Comparison of ENCODE assay signal across 1 cellular context in genomic region chr6:28719275-28719940, GRCh38.
TF ChIP-seq lines count a peak whose summit lies in the region.

No MANE protein-coding gene starts in this region.

TF ChIP-seq in K562, 482 proteins besides CTCF, POLR2A, EP300 and RAD21 (continued from another document and continues in another):
- TF ChIP-seq, protein P1, sequence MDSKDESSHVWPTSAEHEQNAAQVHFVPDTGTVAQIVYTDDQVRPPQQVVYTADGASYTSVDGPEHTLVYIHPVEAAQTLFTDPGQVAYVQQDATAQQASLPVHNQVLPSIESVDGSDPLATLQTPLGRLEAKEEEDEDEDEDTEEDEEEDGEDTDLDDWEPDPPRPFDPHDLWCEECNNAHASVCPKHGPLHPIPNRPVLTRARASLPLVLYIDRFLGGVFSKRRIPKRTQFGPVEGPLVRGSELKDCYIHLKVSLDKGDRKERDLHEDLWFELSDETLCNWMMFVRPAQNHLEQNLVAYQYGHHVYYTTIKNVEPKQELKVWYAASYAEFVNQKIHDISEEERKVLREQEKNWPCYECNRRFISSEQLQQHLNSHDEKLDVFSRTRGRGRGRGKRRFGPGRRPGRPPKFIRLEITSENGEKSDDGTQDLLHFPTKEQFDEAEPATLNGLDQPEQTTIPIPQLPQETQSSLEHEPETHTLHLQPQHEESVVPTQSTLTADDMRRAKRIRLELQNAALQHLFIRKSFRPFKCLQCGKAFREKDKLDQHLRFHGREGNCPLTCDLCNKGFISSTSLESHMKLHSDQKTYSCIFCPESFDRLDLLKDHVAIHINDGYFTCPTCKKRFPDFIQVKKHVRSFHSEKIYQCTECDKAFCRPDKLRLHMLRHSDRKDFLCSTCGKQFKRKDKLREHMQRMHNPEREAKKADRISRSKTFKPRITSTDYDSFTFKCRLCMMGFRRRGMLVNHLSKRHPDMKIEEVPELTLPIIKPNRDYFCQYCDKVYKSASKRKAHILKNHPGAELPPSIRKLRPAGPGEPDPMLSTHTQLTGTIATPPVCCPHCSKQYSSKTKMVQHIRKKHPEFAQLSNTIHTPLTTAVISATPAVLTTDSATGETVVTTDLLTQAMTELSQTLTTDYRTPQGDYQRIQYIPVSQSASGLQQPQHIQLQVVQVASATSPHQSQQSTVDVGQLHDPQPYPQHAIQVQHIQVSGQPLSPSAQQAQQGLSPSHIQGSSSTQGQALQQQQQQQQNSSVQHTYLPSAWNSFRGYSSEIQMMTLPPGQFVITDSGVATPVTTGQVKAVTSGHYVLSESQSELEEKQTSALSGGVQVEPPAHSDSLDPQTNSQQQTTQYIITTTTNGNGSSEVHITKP (IDR thresholded peaks at IDR 0.05; ENCODE audit: partially characterized antibody), result peak; percentile 62
- TF ChIP-seq MYC (IDR thresholded peaks at IDR 0.05; ENCODE audit: low read depth, low read length), result peak; percentile 72
- TF ChIP-seq MYC (CRISPR knock-in tag; IDR thresholded peaks at IDR 0.05; ENCODE audit: borderline replicate concordance, low read depth), result 0 out of 2 replicates have a peak, but pooled peaks have one; percentile 28
- peak; percentile 83 for TF ChIP-seq ZSCAN29 (IDR thresholded peaks at IDR 0.05)
- 0 out of 2 replicates have a peak, but pooled peaks have one; percentile 31 for TF ChIP-seq ZNF274 (IDR thresholded peaks at IDR 0.05; ENCODE audit: borderline replicate concordance, low read depth, low read length)
- peak; percentile 45; the same call in 1 of the 2 replicates for TF ChIP-seq FOXM1 (IDR thresholded peaks at IDR 0.05; ENCODE audit: low read depth)
- TF ChIP-seq FOXM1 (CRISPR knock-in tag; IDR thresholded peaks at IDR 0.05; ENCODE audit: low read depth), result no peak
- TF ChIP-seq CEBPG (CRISPR knock-in tag; IDR thresholded peaks at IDR 0.05), result peak; percentile 52
- peak; percentile 82 to 93 for TF ChIP-seq CEBPG (tag; conservative IDR thresholded peaks at IDR 0.05 in 1 of 2, IDR thresholded peaks at IDR 0.05 in 1 of 2)
- peak; percentile 74; the same call in 1 of the 2 replicates for TF ChIP-seq USF1 (CRISPR knock-in tag; IDR thresholded peaks at IDR 0.05)
- TF ChIP-seq SP2 (IDR thresholded peaks at IDR 0.05; ENCODE audit: extremely low read depth, low read depth, low read length, poor library complexity, severe bottlenecking), result no peak
- peak; percentile 48; the same call in 1 of the 2 replicates for TF ChIP-seq MAX (CRISPR knock-in tag; IDR thresholded peaks at IDR 0.05)
- TF ChIP-seq, protein P2, sequence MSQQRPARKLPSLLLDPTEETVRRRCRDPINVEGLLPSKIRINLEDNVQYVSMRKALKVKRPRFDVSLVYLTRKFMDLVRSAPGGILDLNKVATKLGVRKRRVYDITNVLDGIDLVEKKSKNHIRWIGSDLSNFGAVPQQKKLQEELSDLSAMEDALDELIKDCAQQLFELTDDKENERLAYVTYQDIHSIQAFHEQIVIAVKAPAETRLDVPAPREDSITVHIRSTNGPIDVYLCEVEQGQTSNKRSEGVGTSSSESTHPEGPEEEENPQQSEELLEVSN (IDR thresholded peaks at IDR 0.05; ENCODE audit: borderline replicate concordance in 1 of 2, extremely low read depth in 1 of 2, insufficient read depth in 1 of 2, insufficient read length in 1 of 2, low read depth in 1 of 2, low read length in 1 of 2, poor library complexity in 1 of 2, severe bottlenecking in 1 of 2), result peak; percentile 42 to 68
- peak; percentile 15 to 20; a peak in 1 of 4 replicates for TF ChIP-seq KDM1A (IDR thresholded peaks at IDR 0.05)
- peak; percentile 80; the same call in 1 of the 2 replicates for TF ChIP-seq NBN (IDR thresholded peaks at IDR 0.05; ENCODE audit: low read depth)
- TF ChIP-seq, protein P3, sequence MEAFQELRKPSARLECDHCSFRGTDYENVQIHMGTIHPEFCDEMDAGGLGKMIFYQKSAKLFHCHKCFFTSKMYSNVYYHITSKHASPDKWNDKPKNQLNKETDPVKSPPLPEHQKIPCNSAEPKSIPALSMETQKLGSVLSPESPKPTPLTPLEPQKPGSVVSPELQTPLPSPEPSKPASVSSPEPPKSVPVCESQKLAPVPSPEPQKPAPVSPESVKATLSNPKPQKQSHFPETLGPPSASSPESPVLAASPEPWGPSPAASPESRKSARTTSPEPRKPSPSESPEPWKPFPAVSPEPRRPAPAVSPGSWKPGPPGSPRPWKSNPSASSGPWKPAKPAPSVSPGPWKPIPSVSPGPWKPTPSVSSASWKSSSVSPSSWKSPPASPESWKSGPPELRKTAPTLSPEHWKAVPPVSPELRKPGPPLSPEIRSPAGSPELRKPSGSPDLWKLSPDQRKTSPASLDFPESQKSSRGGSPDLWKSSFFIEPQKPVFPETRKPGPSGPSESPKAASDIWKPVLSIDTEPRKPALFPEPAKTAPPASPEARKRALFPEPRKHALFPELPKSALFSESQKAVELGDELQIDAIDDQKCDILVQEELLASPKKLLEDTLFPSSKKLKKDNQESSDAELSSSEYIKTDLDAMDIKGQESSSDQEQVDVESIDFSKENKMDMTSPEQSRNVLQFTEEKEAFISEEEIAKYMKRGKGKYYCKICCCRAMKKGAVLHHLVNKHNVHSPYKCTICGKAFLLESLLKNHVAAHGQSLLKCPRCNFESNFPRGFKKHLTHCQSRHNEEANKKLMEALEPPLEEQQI (IDR thresholded peaks at IDR 0.05), result peak; percentile 49; the same call in 1 of the 2 replicates
- TF ChIP-seq, protein P4, sequence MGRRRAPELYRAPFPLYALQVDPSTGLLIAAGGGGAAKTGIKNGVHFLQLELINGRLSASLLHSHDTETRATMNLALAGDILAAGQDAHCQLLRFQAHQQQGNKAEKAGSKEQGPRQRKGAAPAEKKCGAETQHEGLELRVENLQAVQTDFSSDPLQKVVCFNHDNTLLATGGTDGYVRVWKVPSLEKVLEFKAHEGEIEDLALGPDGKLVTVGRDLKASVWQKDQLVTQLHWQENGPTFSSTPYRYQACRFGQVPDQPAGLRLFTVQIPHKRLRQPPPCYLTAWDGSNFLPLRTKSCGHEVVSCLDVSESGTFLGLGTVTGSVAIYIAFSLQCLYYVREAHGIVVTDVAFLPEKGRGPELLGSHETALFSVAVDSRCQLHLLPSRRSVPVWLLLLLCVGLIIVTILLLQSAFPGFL (CRISPR knock-in tag; IDR thresholded peaks at IDR 0.05), result no peak
- TF ChIP-seq CSDE1 (IDR thresholded peaks at IDR 0.05), result peak in 1 of 2 experiments; percentile 27; a peak in 1 of 4 replicates
- no peak for TF ChIP-seq HIVEP1 (CRISPR knock-in tag; IDR thresholded peaks at IDR 0.05)
- TF ChIP-seq MTA1 (IDR thresholded peaks at IDR 0.05; ENCODE audit: borderline replicate concordance), result 0 out of 2 replicates have a peak, but pooled peaks have one; percentile 37
- TF ChIP-seq TBP (optimal IDR thresholded peaks at IDR 0.05; ENCODE audit: low read depth, low read length), result peak; percentile 99
- TF ChIP-seq CC2D1A (IDR thresholded peaks at IDR 0.05), result 0 out of 2 replicates have a peak, but pooled peaks have one; percentile 44
- TF ChIP-seq, protein P5, sequence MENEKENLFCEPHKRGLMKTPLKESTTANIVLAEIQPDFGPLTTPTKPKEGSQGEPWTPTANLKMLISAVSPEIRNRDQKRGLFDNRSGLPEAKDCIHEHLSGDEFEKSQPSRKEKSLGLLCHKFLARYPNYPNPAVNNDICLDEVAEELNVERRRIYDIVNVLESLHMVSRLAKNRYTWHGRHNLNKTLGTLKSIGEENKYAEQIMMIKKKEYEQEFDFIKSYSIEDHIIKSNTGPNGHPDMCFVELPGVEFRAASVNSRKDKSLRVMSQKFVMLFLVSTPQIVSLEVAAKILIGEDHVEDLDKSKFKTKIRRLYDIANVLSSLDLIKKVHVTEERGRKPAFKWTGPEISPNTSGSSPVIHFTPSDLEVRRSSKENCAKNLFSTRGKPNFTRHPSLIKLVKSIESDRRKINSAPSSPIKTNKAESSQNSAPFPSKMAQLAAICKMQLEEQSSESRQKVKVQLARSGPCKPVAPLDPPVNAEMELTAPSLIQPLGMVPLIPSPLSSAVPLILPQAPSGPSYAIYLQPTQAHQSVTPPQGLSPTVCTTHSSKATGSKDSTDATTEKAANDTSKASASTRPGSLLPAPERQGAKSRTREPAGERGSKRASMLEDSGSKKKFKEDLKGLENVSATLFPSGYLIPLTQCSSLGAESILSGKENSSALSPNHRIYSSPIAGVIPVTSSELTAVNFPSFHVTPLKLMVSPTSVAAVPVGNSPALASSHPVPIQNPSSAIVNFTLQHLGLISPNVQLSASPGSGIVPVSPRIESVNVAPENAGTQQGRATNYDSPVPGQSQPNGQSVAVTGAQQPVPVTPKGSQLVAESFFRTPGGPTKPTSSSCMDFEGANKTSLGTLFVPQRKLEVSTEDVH (IDR thresholded peaks at IDR 0.05; ENCODE audit: low read depth, partially characterized antibody), result no peak
- peak; percentile 49; the same call in 1 of the 2 replicates for TF ChIP-seq ZKSCAN1 (IDR thresholded peaks at IDR 0.05; ENCODE audit: low read depth, low read length)
- TF ChIP-seq, protein P6, sequence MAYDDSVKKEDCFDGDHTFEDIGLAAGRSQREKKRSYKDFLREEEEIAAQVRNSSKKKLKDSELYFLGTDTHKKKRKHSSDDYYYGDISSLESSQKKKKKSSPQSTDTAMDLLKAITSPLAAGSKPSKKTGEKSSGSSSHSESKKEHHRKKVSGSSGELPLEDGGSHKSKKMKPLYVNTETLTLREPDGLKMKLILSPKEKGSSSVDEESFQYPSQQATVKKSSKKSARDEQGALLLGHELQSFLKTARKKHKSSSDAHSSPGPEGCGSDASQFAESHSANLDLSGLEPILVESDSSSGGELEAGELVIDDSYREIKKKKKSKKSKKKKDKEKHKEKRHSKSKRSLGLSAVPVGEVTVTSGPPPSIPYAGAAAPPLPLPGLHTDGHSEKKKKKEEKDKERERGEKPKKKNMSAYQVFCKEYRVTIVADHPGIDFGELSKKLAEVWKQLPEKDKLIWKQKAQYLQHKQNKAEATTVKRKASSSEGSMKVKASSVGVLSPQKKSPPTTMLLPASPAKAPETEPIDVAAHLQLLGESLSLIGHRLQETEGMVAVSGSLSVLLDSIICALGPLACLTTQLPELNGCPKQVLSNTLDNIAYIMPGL (CRISPR knock-in tag; IDR thresholded peaks at IDR 0.05), result 0 out of 2 replicates have a peak, but pooled peaks have one; percentile 79
- TF ChIP-seq, protein P7, sequence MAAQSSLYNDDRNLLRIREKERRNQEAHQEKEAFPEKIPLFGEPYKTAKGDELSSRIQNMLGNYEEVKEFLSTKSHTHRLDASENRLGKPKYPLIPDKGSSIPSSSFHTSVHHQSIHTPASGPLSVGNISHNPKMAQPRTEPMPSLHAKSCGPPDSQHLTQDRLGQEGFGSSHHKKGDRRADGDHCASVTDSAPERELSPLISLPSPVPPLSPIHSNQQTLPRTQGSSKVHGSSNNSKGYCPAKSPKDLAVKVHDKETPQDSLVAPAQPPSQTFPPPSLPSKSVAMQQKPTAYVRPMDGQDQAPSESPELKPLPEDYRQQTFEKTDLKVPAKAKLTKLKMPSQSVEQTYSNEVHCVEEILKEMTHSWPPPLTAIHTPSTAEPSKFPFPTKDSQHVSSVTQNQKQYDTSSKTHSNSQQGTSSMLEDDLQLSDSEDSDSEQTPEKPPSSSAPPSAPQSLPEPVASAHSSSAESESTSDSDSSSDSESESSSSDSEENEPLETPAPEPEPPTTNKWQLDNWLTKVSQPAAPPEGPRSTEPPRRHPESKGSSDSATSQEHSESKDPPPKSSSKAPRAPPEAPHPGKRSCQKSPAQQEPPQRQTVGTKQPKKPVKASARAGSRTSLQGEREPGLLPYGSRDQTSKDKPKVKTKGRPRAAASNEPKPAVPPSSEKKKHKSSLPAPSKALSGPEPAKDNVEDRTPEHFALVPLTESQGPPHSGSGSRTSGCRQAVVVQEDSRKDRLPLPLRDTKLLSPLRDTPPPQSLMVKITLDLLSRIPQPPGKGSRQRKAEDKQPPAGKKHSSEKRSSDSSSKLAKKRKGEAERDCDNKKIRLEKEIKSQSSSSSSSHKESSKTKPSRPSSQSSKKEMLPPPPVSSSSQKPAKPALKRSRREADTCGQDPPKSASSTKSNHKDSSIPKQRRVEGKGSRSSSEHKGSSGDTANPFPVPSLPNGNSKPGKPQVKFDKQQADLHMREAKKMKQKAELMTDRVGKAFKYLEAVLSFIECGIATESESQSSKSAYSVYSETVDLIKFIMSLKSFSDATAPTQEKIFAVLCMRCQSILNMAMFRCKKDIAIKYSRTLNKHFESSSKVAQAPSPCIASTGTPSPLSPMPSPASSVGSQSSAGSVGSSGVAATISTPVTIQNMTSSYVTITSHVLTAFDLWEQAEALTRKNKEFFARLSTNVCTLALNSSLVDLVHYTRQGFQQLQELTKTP (IDR thresholded peaks at IDR 0.05; ENCODE audit: low read depth in 1 of 2, partially characterized antibody in 2 of 2), result peak in 1 of 2 experiments; percentile 75
- peak; percentile 17 for TF ChIP-seq MXD1 (CRISPR knock-in tag; IDR thresholded peaks at IDR 0.05; ENCODE audit: borderline replicate concordance, poor library complexity, severe bottlenecking)
- TF ChIP-seq TBL1XR1 (IDR thresholded peaks at IDR 0.05; ENCODE audit: low read length in 2 of 2), result peak in 1 of 2 experiments; percentile 48; a peak in 1 of 4 replicates
- TF ChIP-seq C11orf30 (IDR thresholded peaks at IDR 0.05; ENCODE audit: low read depth), result no peak
- TF ChIP-seq ZNF445 (CRISPR knock-in tag; IDR thresholded peaks at IDR 0.05; ENCODE audit: low read depth), result no peak
- TF ChIP-seq ARNT (IDR thresholded peaks at IDR 0.05), result peak; percentile 41 to 87; a peak in 3 of 4 replicates
- TF ChIP-seq PHF21A (IDR thresholded peaks at IDR 0.05; ENCODE audit: borderline replicate concordance, low read depth), result peak; percentile 27; the same call in 1 of the 2 replicates
- no peak for TF ChIP-seq NELFE (IDR thresholded peaks at IDR 0.05; ENCODE audit: insufficient read depth, insufficient read length)
- TF ChIP-seq, protein P8, sequence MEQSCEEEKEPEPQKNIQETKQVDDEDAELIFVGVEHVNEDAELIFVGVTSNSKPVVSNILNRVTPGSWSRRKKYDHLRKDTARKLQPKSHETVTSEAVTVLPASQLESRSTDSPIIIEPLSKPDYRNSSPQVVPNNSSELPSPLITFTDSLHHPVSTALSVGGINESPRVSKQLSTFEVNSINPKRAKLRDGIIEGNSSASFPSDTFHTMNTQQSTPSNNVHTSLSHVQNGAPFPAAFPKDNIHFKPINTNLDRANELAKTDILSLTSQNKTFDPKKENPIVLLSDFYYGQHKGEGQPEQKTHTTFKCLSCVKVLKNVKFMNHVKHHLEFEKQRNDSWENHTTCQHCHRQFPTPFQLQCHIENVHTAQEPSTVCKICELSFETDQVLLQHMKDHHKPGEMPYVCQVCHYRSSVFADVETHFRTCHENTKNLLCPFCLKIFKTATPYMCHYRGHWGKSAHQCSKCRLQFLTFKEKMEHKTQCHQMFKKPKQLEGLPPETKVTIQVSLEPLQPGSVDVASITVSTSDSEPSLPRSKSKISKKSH (CRISPR knock-in tag; IDR thresholded peaks at IDR 0.05), result no peak
- TF ChIP-seq TRIM24 (IDR thresholded peaks at IDR 0.05), result peak in 1 of 2 experiments; percentile 63; a peak in 1 of 4 replicates
- TF ChIP-seq NFIC (IDR thresholded peaks at IDR 0.05), result peak; percentile 58
- TF ChIP-seq SMAD4 (CRISPR knock-in tag; conservative IDR thresholded peaks at IDR 0.05), result 0 out of 2 replicates have a peak, but pooled peaks have one; percentile 27
